ENCODE assay signal across 8 cellular contexts in genomic region chr7:76364198-76364584, GRCh38. TPM values are rescaled to one million over a fixed set of nuclear protein-coding genes. Genes with fewer than 3 reads are reported as not detected.
DNase-seq lines count a peak whose midpoint lies in the region; TF ChIP-seq lines count a peak whose summit lies in the region.

No MANE protein-coding gene starts in this region.

- TF ChIP-seq CTCF in GM12865 (IDR thresholded peaks at IDR 0.05; ENCODE audit: insufficient read depth, low read depth, low read length, missing control alignments) (no peak), cardiac fibroblast (IDR thresholded peaks at IDR 0.05; ENCODE audit: low read depth, low read length) (no peak)

- 60 to 61% methylated on average over 4 of the region's 4 CpGs for WGBS in mesodermal cell (ENCODE audit: insufficient coverage in 2 of 2), 2 experiments

- H3K27ac ChIP-seq in mesodermal cell (ENCODE audit: low read depth, low read length, severe bottlenecking) = peak overlapping the region; percentile 93

- H3K4me3 ChIP-seq in GM12865 (ENCODE audit: low read depth, low read length) (no peak overlapping the region), cardiac fibroblast (replicated peaks in 1 of 2; ENCODE audit: low read depth in 2 of 2, low read length in 2 of 2) (no peak overlapping the region), mesodermal cell (ENCODE audit: extremely low read depth, insufficient read depth, low read length, poor library complexity, severe bottlenecking) (no peak overlapping the region)

- no peaks in the 10 kb centered on the region for H3K9me3 ChIP-seq in mesodermal cell (ENCODE audit: control insufficient read depth, low read length)

- H3K36me3 ChIP-seq in mesodermal cell (ENCODE audit: control insufficient read depth, insufficient read depth, low read length) = no peaks in the 10 kb centered on the region

- DNase-seq in GM12865 (ENCODE audit: low read depth) (peak; percentile 68), NCI-H226 (peak; percentile 82), cardiac fibroblast (ENCODE audit: low read depth in 2 of 2) (peak; percentile 74 to 84), 8988T (no peak), NCI-H345 treated with DMSO at 0.1 percent for 48 hours (lab: John Stamatoyannopoulos, UW; ENCODE audit: unreplicated experiment) (no peak), T1000 (lab: John Stamatoyannopoulos, UW) (no peak), DMS 273 treated with DMSO at 0.1 percent for 48 hours (lab: John Stamatoyannopoulos, UW) (no peak)

- peaks cover 15% of the 10 kb centered on the region for H3K4me1 ChIP-seq in mesodermal cell (ENCODE audit: control insufficient read depth, insufficient read depth, low read length, poor library complexity, severe bottlenecking)

RNA-seq across cellular contexts. Expression of gene YWHAG, which starts 5.4 kb away (rescaled TPM):
- polyA plus RNA-seq in mesodermal cell (2013, experiment 1 of 2) = 129 TPM
- polyA plus RNA-seq in mesodermal cell (2013, experiment 2 of 2) = 124 TPM

RNA-seq across cellular contexts. Expression of gene SSC4D, which starts 45.3 kb away (rescaled TPM):
- 6.4 TPM for polyA plus RNA-seq in mesodermal cell (2013, experiment 1 of 2)
- polyA plus RNA-seq in mesodermal cell (2013, experiment 2 of 2) = 5.2 TPM

Comparison
In these comparisons a context has a peak if more than half of its experiments do, and no peak if none do; other contexts are left out.
1. DNase-seq: peak in GM12865 (single experiment), NCI-H226 (single experiment) and cardiac fibroblast (2 of 2); none in 8988T (single experiment), NCI-H345 treated with DMSO at 0.1 percent for 48 hours (single experiment), T1000 (single experiment) and DMS 273 treated with DMSO at 0.1 percent for 48 hours (single experiment).